Comparison of ENCODE assay signal across 4 cellular contexts in genomic region chr3:56275120-56275519, GRCh38.
"Had no signal": no experiment of that assay in that cellular context is flagged by ENCODE, and none has a peak within 500 bp of the region (broad histone marks: within the 10 kb centered on the region; RNA-seq: fewer than 3 reads in every experiment).

No MANE protein-coding gene starts in this region.

- ATAC-seq: GM23338 had no signal

- H3K4me3 ChIP-seq: GM23338 had no signal

- H3K4me3 Mint-ChIP-seq: GM23338, H9 had no signal

- DNase-seq: H9, HCEC 1CT, IMR-90 had no signal

- H3K27ac Mint-ChIP-seq: GM23338, H9 had no signal
